1 cellular context compared by ENCODE assay signal in genomic region chrX:101390664-101391525, GRCh38.
TF ChIP-seq lines count a peak whose summit lies in the region.

Gene RPL36A (plus strand): TSS chrX:101391011. CDS start chrX:101391044, 33 bp downstream.

TF ChIP-seq in K562, 482 proteins besides CTCF, POLR2A, EP300 and RAD21 (continued from another document):
- TF ChIP-seq TFAM (CRISPR knock-in tag; conservative IDR thresholded peaks at IDR 0.05) = no peak
- TF ChIP-seq YY1 (IDR thresholded peaks at IDR 0.05; ENCODE audit: borderline replicate concordance in 1 of 3, control insufficient read depth in 1 of 3, extremely low read depth in 1 of 3, insufficient read depth in 3 of 3, insufficient read length in 1 of 3, insufficient replicate concordance in 2 of 3, low read depth in 1 of 3, low read length in 2 of 3) = peak in 2 of 3 experiments; percentile 39 to 45
- no peak for TF ChIP-seq PHTF2 (CRISPR knock-in tag; IDR thresholded peaks at IDR 0.05)
- no peak for TF ChIP-seq YBX1 (IDR thresholded peaks at IDR 0.05)
- peak; percentile 69; the same call in 1 of the 2 replicates for TF ChIP-seq MGA (IDR thresholded peaks at IDR 0.05)
- 0 out of 2 replicates have a peak, but pooled peaks have one; percentile 80 for TF ChIP-seq XRCC5 (IDR thresholded peaks at IDR 0.05; ENCODE audit: low read depth, low read length)
- TF ChIP-seq SNIP1 (IDR thresholded peaks at IDR 0.05; ENCODE audit: low read depth) = peak; percentile 87
- no peak for TF ChIP-seq PHF21A (IDR thresholded peaks at IDR 0.05; ENCODE audit: borderline replicate concordance, low read depth)
- no peak for TF ChIP-seq NUFIP1 (IDR thresholded peaks at IDR 0.05; ENCODE audit: partially characterized antibody)
- no peak for TF ChIP-seq ERF (CRISPR knock-in tag; IDR thresholded peaks at IDR 0.05)
- TF ChIP-seq KDM4B (IDR thresholded peaks at IDR 0.05; ENCODE audit: borderline replicate concordance in 2 of 2, low read depth in 1 of 2) = peak in 1 of 2 experiments; percentile 40; a peak in 1 of 4 replicates
- TF ChIP-seq ZNF324 (CRISPR knock-in tag; IDR thresholded peaks at IDR 0.05) = no peak
- peak; percentile 43; the same call in 1 of the 2 replicates for TF ChIP-seq CTBP1 (IDR thresholded peaks at IDR 0.05; ENCODE audit: borderline replicate concordance)
- TF ChIP-seq FOXP4 (CRISPR knock-in tag; IDR thresholded peaks at IDR 0.05; ENCODE audit: borderline replicate concordance) = no peak
- TF ChIP-seq ZNF280A (IDR thresholded peaks at IDR 0.05; ENCODE audit: low read depth, partially characterized antibody) = no peak
- TF ChIP-seq PML (IDR thresholded peaks at IDR 0.05; ENCODE audit: low read length) = peak; percentile 92
- TF ChIP-seq HDAC2 (IDR thresholded peaks at IDR 0.05) = peak; percentile 13; the same call in 1 of the 2 replicates
- TF ChIP-seq NR2C1 (IDR thresholded peaks at IDR 0.05) = peak; percentile 60; the same call in 1 of the 2 replicates
- peak; percentile 59; the same call in 1 of the 2 replicates for TF ChIP-seq NR2C1 (tag; IDR thresholded peaks at IDR 0.05)
- no peak for TF ChIP-seq SREBF2 (CRISPR knock-in tag; IDR thresholded peaks at IDR 0.05)
- TF ChIP-seq JUND (IDR thresholded peaks at IDR 0.05; ENCODE audit: borderline replicate concordance, low read depth, low read length) = peak; percentile 64; the same call in 1 of the 2 replicates
- 0 out of 3 replicates have a peak, but pooled peaks have one; percentile 17 for TF ChIP-seq JUND (tag; IDR thresholded peaks at IDR 0.05; ENCODE audit: borderline replicate concordance, low read depth, low read length)
- TF ChIP-seq SMARCA5 (IDR thresholded peaks at IDR 0.05) = no peak
- no peak for TF ChIP-seq NR2F6 (CRISPR knock-in tag; IDR thresholded peaks at IDR 0.05)
- TF ChIP-seq TAF7 (tag; IDR thresholded peaks at IDR 0.05) = peak; percentile 98
- TF ChIP-seq ZNF398 (CRISPR knock-in tag; IDR thresholded peaks at IDR 0.05) = no peak
